11 cellular contexts compared by ENCODE assay signal in the genomic region with DNA sequence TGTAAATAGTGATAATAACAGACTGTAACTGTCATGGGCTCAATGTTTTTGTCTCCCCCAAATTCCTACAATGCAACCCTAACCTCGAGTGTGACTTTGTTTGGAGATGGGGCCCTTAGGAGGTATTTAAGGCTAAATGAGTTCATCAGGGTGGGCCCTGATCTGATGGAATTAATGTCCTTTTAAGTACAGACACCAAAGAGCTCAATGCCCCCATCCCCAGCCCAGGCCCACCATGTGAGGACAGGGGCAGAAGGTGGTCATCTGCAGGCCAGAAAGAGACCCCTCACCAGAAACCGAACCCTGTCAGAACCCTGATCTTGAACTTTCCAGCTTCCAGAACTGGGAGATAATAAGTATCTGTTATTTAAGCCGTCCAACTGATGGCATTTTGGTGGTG.
DNase-seq lines count a peak whose midpoint lies in the region; ATAC-seq and TF ChIP-seq lines count a peak whose summit lies in the region.
"Had no signal": no experiment of that assay in that cellular context is flagged by ENCODE, and none has a peak within 500 bp of the region (broad histone marks: within the 10 kb centered on the region; RNA-seq: fewer than 3 reads in every experiment).

No MANE protein-coding gene starts in this region.

- in situ Hi-C loops in HAP-1 (cut with MboI; ENCODE audit: low sequenced_read_pairs), result no loop called here

- peaks cover 0 to 9% of the 10 kb centered on the region in 2 donors for H3K9me3 Mint-ChIP-seq in activated naive CD4-positive, alpha-beta T cell treated with anti-CD3 and anti-CD28 coated beads, Interleukin-2, amount 50 U/mL, for 72 hours

- peaks cover 0 to 21% of the 10 kb centered on the region in 2 donors for H3K36me3 Mint-ChIP-seq in activated naive CD4-positive, alpha-beta T cell treated with anti-CD3 and anti-CD28 coated beads, Interleukin-2, amount 50 U/mL, for 72 hours

- H3K79me1 ChIP-seq in mesenchymal stem cell (replicated peaks; ENCODE audit: low read length, poor library complexity, severe bottlenecking), result peaks cover 12% of the 10 kb centered on the region

- no peak overlapping the region for H3K18ac ChIP-seq in mesenchymal stem cell (ENCODE audit: low read depth in 1 of 2, low read length in 2 of 2)

- H2AK5ac ChIP-seq in mesenchymal stem cell (ENCODE audit: low read length, severe bottlenecking), result peak overlapping the region; percentile 58

- H2BK12ac ChIP-seq in mesenchymal stem cell (ENCODE audit: low read length in 2 of 2), result peak overlapping the region in 1 of 2 experiments; percentile 90

- H3K23ac ChIP-seq in mesenchymal stem cell (ENCODE audit: low read length in 2 of 2), result no peak overlapping the region

- no peak overlapping the region for H3K4me2 ChIP-seq in mesenchymal stem cell (ENCODE audit: low read length, poor library complexity, severe bottlenecking)

- H3K4me3 ChIP-seq in left ventricle myocardium inferior (no peak overlapping the region), right atrium auricular region (no peak overlapping the region), mesenchymal stem cell (ENCODE audit: insufficient read depth in 1 of 2, low read depth in 1 of 2, low read length in 2 of 2) (no peak overlapping the region), vagina (no peak overlapping the region), HAP-1 (no peak overlapping the region)
- H3K4me3 ChIP-seq: testis had no signal

- 100% methylated on average over 1 of the region's 3 CpGs for WGBS in mesenchymal stem cell

- H3K9me3 ChIP-seq in left ventricle myocardium inferior (replicated peaks), result no peaks in the 10 kb centered on the region
- H3K9me3 ChIP-seq in right atrium auricular region, result no peaks in the 10 kb centered on the region
- no peaks in the 10 kb centered on the region for H3K9me3 ChIP-seq in mesenchymal stem cell (ENCODE audit: control insufficient read depth, low read length)
- H3K9me3 ChIP-seq in vagina, result no peaks in the 10 kb centered on the region
- no peaks in the 10 kb centered on the region for H3K9me3 ChIP-seq in HAP-1
- H3K9me3 ChIP-seq: testis had no signal

- no peaks in the 10 kb centered on the region for H3K27me3 ChIP-seq in left ventricle myocardium inferior (ENCODE audit: low read depth)
- H3K27me3 ChIP-seq in right atrium auricular region, result no peaks in the 10 kb centered on the region
- no peaks in the 10 kb centered on the region for H3K27me3 ChIP-seq in mesenchymal stem cell (ENCODE audit: control insufficient read depth in 1 of 2, insufficient read depth in 1 of 2, low read length in 2 of 2)
- H3K27me3 ChIP-seq in vagina, result no peaks in the 10 kb centered on the region
- no peaks in the 10 kb centered on the region for H3K27me3 ChIP-seq in HAP-1 (ENCODE audit: low read depth)
- H3K27me3 ChIP-seq: testis had no signal

- no peak overlapping the region for H2BK5ac ChIP-seq in mesenchymal stem cell (ENCODE audit: low read depth, low read length, poor library complexity, severe bottlenecking)

- DNase-seq in left ventricle myocardium inferior, result no peak
- no peak for DNase-seq in right atrium auricular region (ENCODE audit: low spot score)
- DNase-seq in activated naive CD4-positive, alpha-beta T cell treated with anti-CD3 and anti-CD28 coated beads, Interleukin-2, amount 50 U/mL, for 72 hours (ENCODE audit: low spot score in 2 of 2), result no peak
- DNase-seq in mesenchymal stem cell, result no peak
- DNase-seq in vagina (ENCODE audit: extremely low spot score in 2 of 2), result no peak
- no peak for DNase-seq in HAP-1 (ENCODE audit: low spot score in 2 of 2)
- no peak for DNase-seq in GOT3 (lab: John Stamatoyannopoulos, UW)
- DNase-seq in NCI-H2081 treated with DMSO at 0.1 percent for 48 hours (lab: John Stamatoyannopoulos, UW), result no peak
- DNase-seq: NCI-H187, PC-3, testis had no signal

- no peak overlapping the region for H2AFZ ChIP-seq in mesenchymal stem cell (ENCODE audit: low read depth, low read length)

- H3K27ac ChIP-seq in left ventricle myocardium inferior (replicated peaks), result peak overlapping the region; percentile 56
- H3K27ac ChIP-seq in right atrium auricular region, result no peak overlapping the region
- no peak overlapping the region for H3K27ac ChIP-seq in mesenchymal stem cell (ENCODE audit: low read length, poor library complexity, severe bottlenecking)
- H3K27ac ChIP-seq in vagina, result peak overlapping the region; percentile 37
- H3K27ac ChIP-seq: testis had no signal

- peak overlapping the region in 1 of 2 experiments; percentile 44 for H3K4ac ChIP-seq in mesenchymal stem cell (ENCODE audit: low read depth in 1 of 2, low read length in 2 of 2)

- no peak for ATAC-seq in activated naive CD4-positive, alpha-beta T cell treated with anti-CD3 and anti-CD28 coated beads, Interleukin-2, amount 50 U/mL, for 72 hours
- ATAC-seq: PC-3 had no signal

- H3K4me1 ChIP-seq in left ventricle myocardium inferior (peaks cover 39% of the 10 kb centered on the region), right atrium auricular region (peaks cover 0 to 22% of the 10 kb centered on the region in 2 donors), mesenchymal stem cell (ENCODE audit: control insufficient read depth, insufficient read depth, low read depth, low read length) (peaks cover 5% of the 10 kb centered on the region), vagina (peaks cover 38% of the 10 kb centered on the region), HAP-1 (peaks cover 9% of the 10 kb centered on the region)
- H3K4me1 ChIP-seq: testis had no signal

- no peak overlapping the region for H2BK120ac ChIP-seq in mesenchymal stem cell (ENCODE audit: low read depth, low read length)

- no peak overlapping the region for H3K9ac ChIP-seq in mesenchymal stem cell (ENCODE audit: low read length)

- TF ChIP-seq CTCF in left ventricle myocardium inferior (IDR thresholded peaks at IDR 0.05; ENCODE audit: borderline replicate concordance) (no peak), right atrium auricular region (IDR thresholded peaks at IDR 0.05) (no peak), vagina (IDR thresholded peaks at IDR 0.05) (no peak)

- no peak overlapping the region for H2BK15ac ChIP-seq in mesenchymal stem cell (ENCODE audit: low read depth, poor library complexity, severe bottlenecking)

- intact Hi-C loops in left ventricle myocardium inferior (cut with micrococcal nuclease) (no loop called here), vagina (cut with DNase I) (no loop called here)

- H3K14ac ChIP-seq in mesenchymal stem cell (ENCODE audit: low read length in 2 of 2), result no peak overlapping the region

- no peak overlapping the region for H4K91ac ChIP-seq in mesenchymal stem cell (ENCODE audit: low read length)

- H4K8ac ChIP-seq in mesenchymal stem cell (ENCODE audit: low read length), result peak overlapping the region; percentile 61

- H3K27ac Mint-ChIP-seq in activated naive CD4-positive, alpha-beta T cell treated with anti-CD3 and anti-CD28 coated beads, Interleukin-2, amount 50 U/mL, for 72 hours, result peak overlapping the region; percentile 97 to 98

- no peak for TF ChIP-seq POLR2A in vagina (IDR thresholded peaks at IDR 0.05)

- H3K36me3 ChIP-seq in left ventricle myocardium inferior, result no peaks in the 10 kb centered on the region
- no peaks in the 10 kb centered on the region for H3K36me3 ChIP-seq in right atrium auricular region
- no peaks in the 10 kb centered on the region for H3K36me3 ChIP-seq in mesenchymal stem cell (ENCODE audit: control insufficient read depth in 1 of 2, insufficient read depth in 2 of 2, low read depth in 1 of 2, low read length in 2 of 2)
- no peaks in the 10 kb centered on the region for H3K36me3 ChIP-seq in vagina
- no peaks in the 10 kb centered on the region for H3K36me3 ChIP-seq in HAP-1 (replicated peaks)

Comparison
In these comparisons a context has a peak if more than half of its experiments do, and no peak if none do; other contexts are left out.
1. H3K27ac ChIP-seq: peak in left ventricle myocardium inferior (single experiment) and vagina (single experiment); none in right atrium auricular region (0 of 2) and mesenchymal stem cell (single experiment).